Comparison of ENCODE assay signal across 1 cellular context in the genomic region with DNA sequence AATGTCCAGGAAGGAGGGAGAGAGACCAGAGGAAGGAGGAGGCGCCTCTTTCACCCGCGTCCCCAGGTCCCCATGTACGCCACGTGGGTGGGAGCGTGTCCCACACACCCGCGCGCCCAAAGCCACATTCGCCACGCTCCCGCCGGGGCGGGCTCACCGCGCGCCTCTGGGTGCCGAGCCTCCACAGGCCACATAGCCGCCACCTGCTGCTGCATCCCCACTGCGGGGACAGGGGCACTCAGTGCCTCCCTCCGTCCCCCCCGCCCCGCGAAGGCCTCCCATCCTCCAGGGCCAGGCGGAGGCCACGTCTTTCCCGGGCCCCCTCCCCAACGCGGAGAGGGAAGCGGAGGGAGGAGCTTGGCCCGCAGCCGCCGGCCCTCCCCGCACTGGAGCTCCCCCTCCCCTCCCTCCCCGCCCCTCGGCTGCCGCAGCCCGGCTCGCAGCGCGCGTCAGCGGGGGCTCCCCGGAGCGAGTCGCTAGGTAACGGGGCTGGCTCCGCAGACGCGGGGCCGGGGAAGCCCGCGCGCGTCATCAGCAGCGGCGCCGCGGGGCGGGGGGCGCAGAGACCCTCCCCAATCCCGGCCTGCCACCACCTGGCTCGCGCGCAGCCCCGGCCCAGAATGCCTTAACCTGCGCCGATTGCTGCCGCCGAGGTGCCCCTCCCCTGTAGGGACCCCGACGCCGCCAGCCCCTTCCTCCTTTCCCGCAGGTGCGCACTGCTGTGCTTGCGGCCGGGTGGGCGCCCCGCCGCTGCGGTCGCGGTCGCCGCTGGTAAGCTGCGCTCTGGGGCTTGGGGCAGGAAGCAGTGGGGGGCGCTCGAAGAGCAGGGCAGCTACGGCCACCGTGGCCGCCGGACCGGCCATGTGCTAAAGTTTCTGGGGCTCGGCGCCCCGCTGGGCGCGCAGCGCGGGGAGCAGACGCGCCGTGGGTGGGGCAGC.
TF ChIP-seq lines count a peak whose summit lies in the region.

No MANE protein-coding gene starts in this region.

TF ChIP-seq in H1, 55 proteins besides CTCF, POLR2A, EP300 and RAD21 (continued from another document):
- TF ChIP-seq CHD7 (IDR thresholded peaks at IDR 0.05; ENCODE audit: insufficient replicate concordance, low read length) (no peak), KDM4A (IDR thresholded peaks at IDR 0.05; ENCODE audit: low read depth, low read length, severe bottlenecking) (peak; percentile 89), SP1 (IDR thresholded peaks at IDR 0.05; ENCODE audit: low read depth, low read length) (no peak), HDAC2 (IDR thresholded peaks at IDR 0.05; ENCODE audit: borderline replicate concordance in 1 of 2, low read depth in 2 of 2, low read length in 2 of 2) (peak in 1 of 2 experiments; percentile 42; a peak in 1 of 4 replicates), PHF8 (conservative IDR thresholded peaks at IDR 0.05; ENCODE audit: low read depth, low read length) (peak; percentile 39; the same call in 1 of the 2 replicates), CTBP2 (IDR thresholded peaks at IDR 0.05; ENCODE audit: borderline replicate concordance, insufficient read depth, insufficient read length, low read length) (no peak), NRF1 (IDR thresholded peaks at IDR 0.05; ENCODE audit: low read depth, low read length) (no peak), E2F6 (IDR thresholded peaks at IDR 0.05) (peak; percentile 63), CBX5 (IDR thresholded peaks at IDR 0.05; ENCODE audit: low read depth, low read length) (no peak), RBBP5 (IDR thresholded peaks at IDR 0.05; ENCODE audit: borderline replicate concordance, low read depth, low read length) (peak; percentile 89), GTF2F1 (IDR thresholded peaks at IDR 0.05; ENCODE audit: borderline replicate concordance, low read depth, low read length) (no peak), SP4 (IDR thresholded peaks at IDR 0.05; ENCODE audit: low read length) (no peak), TAF1 (IDR thresholded peaks at IDR 0.05; ENCODE audit: low read depth, low read length) (no peak; the same call in 1 of the 2 replicates), SIN3A (conservative IDR thresholded peaks at IDR 0.05 in 1 of 2, IDR thresholded peaks at IDR 0.05 in 1 of 2; ENCODE audit: low read depth in 1 of 2, low read length in 2 of 2) (peak; percentile 49 to 74; a peak in 2 of 4 replicates), TAF7 (optimal IDR thresholded peaks at IDR 0.05; ENCODE audit: borderline replicate concordance, low read depth, low read length) (no peak), RXRA (IDR thresholded peaks at IDR 0.05; ENCODE audit: insufficient read depth, low read depth, low read length) (no peak), SIX5 (IDR thresholded peaks at IDR 0.05; ENCODE audit: low read depth, low read length) (no peak), ASH2L (IDR thresholded peaks at IDR 0.05; ENCODE audit: low read length) (peak; percentile 33), SAP30 (IDR thresholded peaks at IDR 0.05; ENCODE audit: insufficient read depth, insufficient replicate concordance, low read length) (no peak), CHD2 (IDR thresholded peaks at IDR 0.05; ENCODE audit: low read length) (no peak)
- TF ChIP-seq, protein P1, sequence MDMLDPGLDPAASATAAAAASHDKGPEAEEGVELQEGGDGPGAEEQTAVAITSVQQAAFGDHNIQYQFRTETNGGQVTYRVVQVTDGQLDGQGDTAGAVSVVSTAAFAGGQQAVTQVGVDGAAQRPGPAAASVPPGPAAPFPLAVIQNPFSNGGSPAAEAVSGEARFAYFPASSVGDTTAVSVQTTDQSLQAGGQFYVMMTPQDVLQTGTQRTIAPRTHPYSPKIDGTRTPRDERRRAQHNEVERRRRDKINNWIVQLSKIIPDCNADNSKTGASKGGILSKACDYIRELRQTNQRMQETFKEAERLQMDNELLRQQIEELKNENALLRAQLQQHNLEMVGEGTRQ (IDR thresholded peaks at IDR 0.05; ENCODE audit: low read length): no peak
- TF ChIP-seq, protein P2, sequence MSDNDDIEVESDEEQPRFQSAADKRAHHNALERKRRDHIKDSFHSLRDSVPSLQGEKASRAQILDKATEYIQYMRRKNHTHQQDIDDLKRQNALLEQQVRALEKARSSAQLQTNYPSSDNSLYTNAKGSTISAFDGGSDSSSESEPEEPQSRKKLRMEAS (IDR thresholded peaks at IDR 0.05): peak; percentile 80
- TF ChIP-seq, protein P3, sequence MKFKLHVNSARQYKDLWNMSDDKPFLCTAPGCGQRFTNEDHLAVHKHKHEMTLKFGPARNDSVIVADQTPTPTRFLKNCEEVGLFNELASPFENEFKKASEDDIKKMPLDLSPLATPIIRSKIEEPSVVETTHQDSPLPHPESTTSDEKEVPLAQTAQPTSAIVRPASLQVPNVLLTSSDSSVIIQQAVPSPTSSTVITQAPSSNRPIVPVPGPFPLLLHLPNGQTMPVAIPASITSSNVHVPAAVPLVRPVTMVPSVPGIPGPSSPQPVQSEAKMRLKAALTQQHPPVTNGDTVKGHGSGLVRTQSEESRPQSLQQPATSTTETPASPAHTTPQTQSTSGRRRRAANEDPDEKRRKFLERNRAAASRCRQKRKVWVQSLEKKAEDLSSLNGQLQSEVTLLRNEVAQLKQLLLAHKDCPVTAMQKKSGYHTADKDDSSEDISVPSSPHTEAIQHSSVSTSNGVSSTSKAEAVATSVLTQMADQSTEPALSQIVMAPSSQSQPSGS (IDR thresholded peaks at IDR 0.05; ENCODE audit: low read length): no peak
